In the genomic region with DNA sequence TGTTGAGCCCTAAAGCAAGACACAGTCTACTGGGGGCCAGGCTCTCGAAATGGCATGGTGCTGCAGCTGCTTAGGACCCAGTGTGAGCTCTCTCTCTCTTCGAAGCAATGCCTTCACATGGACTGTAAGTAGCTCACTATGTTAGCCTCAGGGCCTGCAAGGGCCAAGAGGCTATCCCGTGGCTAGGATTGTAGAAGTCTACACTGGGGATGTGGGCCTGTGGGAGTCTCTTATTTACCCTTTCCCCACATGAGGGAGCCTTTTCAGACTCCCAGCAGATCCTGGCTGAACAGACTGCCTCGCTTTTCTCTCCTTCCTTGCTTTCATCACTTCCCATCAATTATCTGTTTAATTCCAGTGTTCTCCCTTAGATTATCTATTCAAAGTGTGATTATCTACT, we compare ENCODE assay signal across 23 cellular contexts.
"Had no signal": no experiment of that assay in that cellular context is flagged by ENCODE, and none has a peak within 500 bp of the region (broad histone marks: within the 10 kb centered on the region; RNA-seq: fewer than 3 reads in every experiment).

No MANE protein-coding gene starts in this region.

- H3K27ac Mint-ChIP-seq: activated CD8-positive, alpha-beta T cell treated with anti-CD3 and anti-CD28 coated beads for 36 hours; activated naive CD4-positive, alpha-beta T cell treated with anti-CD3 and anti-CD28 coated beads, Interleukin-2, amount 10 ng/mL, durations not matched to agents 7 days and 5 days; activated naive CD8-positive, alpha-beta T cell treated with anti-CD3 and anti-CD28 coated beads, Interleukin-2, amount 10 ng/mL, durations not matched to agents 7 days and 5 days; activated T-cell treated with anti-CD3 and anti-CD28 coated beads, Interleukin-2, amount 50 U/mL, for 72 hours; activated T-helper 2 cell treated with anti-CD3 and anti-CD28 coated beads, Interferon-gamma antibody, Interleukin-2, Interleukin-4, amounts not matched to agents 10 μg/mL and 5 μg/mL and 100 μg/mL, durations not matched to agents 14 hours and 24 hours and 36 hours; brain; T-cell had no signal

- H3K4me3 Mint-ChIP-seq: activated CD8-positive, alpha-beta T cell treated with anti-CD3 and anti-CD28 coated beads for 36 hours; activated naive CD4-positive, alpha-beta T cell treated with anti-CD3 and anti-CD28 coated beads, Interleukin-2, amount 10 ng/mL, durations not matched to agents 7 days and 5 days; activated naive CD8-positive, alpha-beta T cell treated with anti-CD3 and anti-CD28 coated beads, Interleukin-2, amount 10 ng/mL, durations not matched to agents 7 days and 5 days; activated T-cell treated with anti-CD3 and anti-CD28 coated beads, Interleukin-2, amount 50 U/mL, for 72 hours; brain; central memory CD8-positive, alpha-beta T cell; T-cell had no signal

- H3K36me3 ChIP-seq: Peyer's patch, WERI-Rb-1 had no signal

- ATAC-seq: activated CD4-positive, CD25-positive, alpha-beta regulatory T cell treated with anti-CD3 and anti-CD28 coated beads, Interleukin-2, amount 50 U/mL, for 24 hours; activated CD8-positive, alpha-beta T cell treated with anti-CD3 and anti-CD28 coated beads for 36 hours; activated T-cell treated with anti-CD3 and anti-CD28 coated beads, Interleukin-2, amount 50 U/mL, for 72 hours; T-cell had no signal

- H3K4me3 ChIP-seq: Peyer's patch had no signal

- H3K27me3 ChIP-seq: Peyer's patch had no signal

- H3K27me3 Mint-ChIP-seq: activated CD8-positive, alpha-beta T cell treated with anti-CD3 and anti-CD28 coated beads for 36 hours; activated naive CD4-positive, alpha-beta T cell treated with anti-CD3 and anti-CD28 coated beads, Interleukin-2, amount 10 ng/mL, durations not matched to agents 7 days and 5 days; activated naive CD8-positive, alpha-beta T cell treated with anti-CD3 and anti-CD28 coated beads, Interleukin-2, amount 10 ng/mL, durations not matched to agents 7 days and 5 days; central memory CD8-positive, alpha-beta T cell had no signal

- H3K4me1 ChIP-seq: Peyer's patch had no signal

- H3K4me1 Mint-ChIP-seq: activated naive CD4-positive, alpha-beta T cell treated with anti-CD3 and anti-CD28 coated beads, Interleukin-2, amount 10 ng/mL, durations not matched to agents 7 days and 5 days; activated naive CD8-positive, alpha-beta T cell treated with anti-CD3 and anti-CD28 coated beads, Interleukin-2, amount 10 ng/mL, durations not matched to agents 7 days and 5 days; brain; central memory CD8-positive, alpha-beta T cell; T-cell had no signal

- H3K9me3 Mint-ChIP-seq: central memory CD8-positive, alpha-beta T cell had no signal

- DNase-seq: activated CD4-positive, alpha-beta T cell treated with anti-CD3 and anti-CD28 coated beads for 4 hours; activated CD8-positive, alpha-beta memory T cell treated with anti-CD3 and anti-CD28 coated beads, Interleukin-2, amount 50 U/mL, for 4 hours; activated CD8-positive, alpha-beta T cell treated with anti-CD3 and anti-CD28 coated beads for 36 hours; activated gamma-delta T cell treated with Interleukin-2 at 50 U/mL for 16 hours; activated naive CD4-positive, alpha-beta T cell treated with anti-CD3 and anti-CD28 coated beads, Interleukin-2, amount 10 ng/mL, durations not matched to agents 7 days and 5 days; activated naive CD8-positive, alpha-beta T cell treated with anti-CD3 and anti-CD28 coated beads, Interleukin-2, amount 10 ng/mL, durations not matched to agents 7 days and 5 days; activated T-cell treated with anti-CD3 and anti-CD28 coated beads, Interleukin-2, amount 50 U/mL, for 72 hours; amniotic stem cell; Kasumi-1; NCI-H1105 treated with DMSO at 0.1 percent for 48 hours; NCI-H1436 treated with DMSO at 0.1 percent for 48 hours; NCI-H187; NCI-H2081; NCI-H510A treated with DMSO at 0.1 percent for 48 hours; Peyer's patch; SHP77 treated with DMSO at 0.1 percent for 48 hours; T-cell; T-helper 2 cell; WERI-Rb-1 had no signal

- H3K27ac ChIP-seq: Peyer's patch, WERI-Rb-1 had no signal

- H3K36me3 Mint-ChIP-seq: brain had no signal
